In genomic region chr2:88698498-88699233, GRCh38 we compare ENCODE assay signal across 1 cellular context.
TF ChIP-seq lines count a peak whose summit lies in the region.

No MANE protein-coding gene starts in this region.

TF ChIP-seq in WTC11, 78 proteins besides CTCF, POLR2A, EP300 and RAD21 (continued from another document):
- TF ChIP-seq ATF2 (CRISPR knock-in tag; IDR thresholded peaks at IDR 0.05; ENCODE audit: borderline replicate concordance, low read depth) (no peak), TEAD4 (CRISPR knock-in tag; IDR thresholded peaks at IDR 0.05) (no peak), HMGA2 (CRISPR knock-in tag; IDR thresholded peaks at IDR 0.05) (no peak), NFYB (CRISPR knock-in tag; conservative IDR thresholded peaks at IDR 0.05; ENCODE audit: low read depth) (no peak), IRF2 (CRISPR knock-in tag; IDR thresholded peaks at IDR 0.05; ENCODE audit: borderline replicate concordance, low read depth) (no peak), SOX15 (CRISPR knock-in tag; IDR thresholded peaks at IDR 0.05) (no peak), NR3C1 (CRISPR knock-in tag; conservative IDR thresholded peaks at IDR 0.05; ENCODE audit: low read depth) (no peak), NR1H2 (CRISPR knock-in tag; IDR thresholded peaks at IDR 0.05) (no peak)
- TF ChIP-seq, protein P1, sequence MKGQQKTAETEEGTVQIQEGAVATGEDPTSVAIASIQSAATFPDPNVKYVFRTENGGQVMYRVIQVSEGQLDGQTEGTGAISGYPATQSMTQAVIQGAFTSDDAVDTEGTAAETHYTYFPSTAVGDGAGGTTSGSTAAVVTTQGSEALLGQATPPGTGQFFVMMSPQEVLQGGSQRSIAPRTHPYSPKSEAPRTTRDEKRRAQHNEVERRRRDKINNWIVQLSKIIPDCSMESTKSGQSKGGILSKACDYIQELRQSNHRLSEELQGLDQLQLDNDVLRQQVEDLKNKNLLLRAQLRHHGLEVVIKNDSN (CRISPR knock-in tag; IDR thresholded peaks at IDR 0.05) = no peak
TF ChIP-seq in WTC11: peak in this region for 0.
